Comparison of ENCODE assay signal across 37 cellular contexts in genomic region chr13:65368832-65369231, GRCh38.
"Had no signal": no experiment of that assay in that cellular context is flagged by ENCODE, and none has a peak within 500 bp of the region (broad histone marks: within the 10 kb centered on the region; RNA-seq: fewer than 3 reads in every experiment).

No MANE protein-coding gene starts in this region.

- H3K36me3 Mint-ChIP-seq: activated naive CD4-positive, alpha-beta T cell treated with anti-CD3 and anti-CD28 coated beads, Interleukin-2, amount 10 ng/mL, durations not matched to agents 7 days and 5 days; activated naive CD4-positive, alpha-beta T cell treated with anti-CD3 and anti-CD28 coated beads, Interleukin-2, amount 50 U/mL, for 24 hours; activated naive CD8-positive, alpha-beta T cell; activated naive CD8-positive, alpha-beta T cell treated with anti-CD3 and anti-CD28 coated beads for 36 hours; activated naive CD8-positive, alpha-beta T cell treated with anti-CD3 and anti-CD28 coated beads, Interleukin-2, amount 10 ng/mL, durations not matched to agents 7 days and 5 days; brain had no signal

- H3K4me1 ChIP-seq: ascending aorta, body of pancreas, breast epithelium had no signal

- H3K27me3 ChIP-seq: ascending aorta, body of pancreas, brain microvascular endothelial cell, breast epithelium, cardiac muscle cell had no signal

- H3K27ac ChIP-seq: ascending aorta, body of pancreas, brain microvascular endothelial cell, breast epithelium, cardiac muscle cell had no signal

- H3K27me3 Mint-ChIP-seq: activated naive CD4-positive, alpha-beta T cell treated with anti-CD3 and anti-CD28 coated beads, Interleukin-2, amount 10 ng/mL, durations not matched to agents 7 days and 5 days; activated naive CD4-positive, alpha-beta T cell treated with anti-CD3 and anti-CD28 coated beads, Interleukin-2, amount 50 U/mL, for 24 hours; activated naive CD8-positive, alpha-beta T cell; activated naive CD8-positive, alpha-beta T cell treated with anti-CD3 and anti-CD28 coated beads for 36 hours; activated naive CD8-positive, alpha-beta T cell treated with anti-CD3 and anti-CD28 coated beads, Interleukin-2, amount 10 ng/mL, durations not matched to agents 7 days and 5 days; activated naive CD8-positive, alpha-beta T cell treated with anti-CD3 and anti-CD28 coated beads, Interleukin-2, amount 50 U/mL, for 24 hours; activated T-cell treated with anti-CD3 and anti-CD28 coated beads, Interleukin-2, amount 50 U/mL, for 24 hours; activated T-helper 17 cell treated with anti-CD3 and anti-CD28 coated beads, Interleukin-2, amount 50 U/mL, for 72 hours; brain; central memory CD8-positive, alpha-beta T cell had no signal

- H3K4me1 Mint-ChIP-seq: activated naive CD4-positive, alpha-beta T cell treated with anti-CD3 and anti-CD28 coated beads, Interleukin-2, amount 10 ng/mL, durations not matched to agents 7 days and 5 days; activated naive CD4-positive, alpha-beta T cell treated with anti-CD3 and anti-CD28 coated beads, Interleukin-2, amount 50 U/mL, for 24 hours; activated naive CD8-positive, alpha-beta T cell treated with anti-CD3 and anti-CD28 coated beads for 36 hours; activated naive CD8-positive, alpha-beta T cell treated with anti-CD3 and anti-CD28 coated beads, Interleukin-2, amount 10 ng/mL, durations not matched to agents 7 days and 5 days; activated naive CD8-positive, alpha-beta T cell treated with anti-CD3 and anti-CD28 coated beads, Interleukin-2, amount 50 U/mL, for 24 hours; activated T-helper 17 cell treated with anti-CD3 and anti-CD28 coated beads, Interleukin-2, amount 50 U/mL, for 72 hours; brain; central memory CD8-positive, alpha-beta T cell had no signal

- H3K9me3 Mint-ChIP-seq: brain had no signal

- H3K4me3 Mint-ChIP-seq: activated naive CD4-positive, alpha-beta T cell treated with anti-CD3 and anti-CD28 coated beads for 36 hours; activated naive CD4-positive, alpha-beta T cell treated with anti-CD3 and anti-CD28 coated beads, Interleukin-2, amount 10 ng/mL, durations not matched to agents 7 days and 5 days; activated naive CD4-positive, alpha-beta T cell treated with anti-CD3 and anti-CD28 coated beads, Interleukin-2, amount 50 U/mL, for 24 hours; activated naive CD8-positive, alpha-beta T cell; activated naive CD8-positive, alpha-beta T cell treated with anti-CD3 and anti-CD28 coated beads for 36 hours; activated naive CD8-positive, alpha-beta T cell treated with anti-CD3 and anti-CD28 coated beads, Interleukin-2, amount 10 ng/mL, durations not matched to agents 7 days and 5 days; activated naive CD8-positive, alpha-beta T cell treated with anti-CD3 and anti-CD28 coated beads, Interleukin-2, amount 50 U/mL, for 24 hours; activated T-cell treated with anti-CD3 and anti-CD28 coated beads, Interleukin-2, amount 50 U/mL, for 24 hours; activated T-cell treated with anti-CD3 and anti-CD28 coated beads, Interleukin-2, amount 50 U/mL, for 4 hours; activated T-cell treated with anti-CD3 and anti-CD28 coated beads, Interleukin-2, amount 50 U/mL, for 72 hours; activated T-helper 1 cell treated with anti-CD3 and anti-CD28 coated beads, Interleukin-12 subunit alpha, Interleukin-12 subunit beta, Interleukin-2, Interleukin-4 antibody, amounts not matched to agents 30 ng/mL and 10 ng/mL and 1 ng/mL, durations not matched to agents 14 hours and 24 hours and 36 hours; activated T-helper 17 cell treated with anti-CD3 and anti-CD28 coated beads, Interleukin-2, amount 50 U/mL, for 72 hours; brain; central memory CD8-positive, alpha-beta T cell had no signal

- DNase-seq: activated effector memory CD4-positive, alpha-beta T cell treated with anti-CD3 and anti-CD28 coated beads, Interleukin-2, amount 50 U/mL, for 16 hours; activated effector memory CD4-positive, alpha-beta T cell treated with Interleukin-2 at 50 U/mL for 16 hours; activated gamma-delta T cell; activated gamma-delta T cell treated with Interleukin-2 at 50 U/mL for 16 hours; activated naive CD4-positive, alpha-beta T cell; activated naive CD4-positive, alpha-beta T cell treated with anti-CD3 and anti-CD28 coated beads for 36 hours; activated naive CD4-positive, alpha-beta T cell treated with anti-CD3 and anti-CD28 coated beads, Interleukin-2, amount 10 ng/mL, durations not matched to agents 7 days and 5 days; activated naive CD4-positive, alpha-beta T cell treated with anti-CD3 and anti-CD28 coated beads, Interleukin-2, amount 50 U/mL, for 16 hours; activated naive CD4-positive, alpha-beta T cell treated with Interleukin-2 at 50 U/mL for 16 hours; activated naive CD8-positive, alpha-beta T cell treated with anti-CD3 and anti-CD28 coated beads for 36 hours; activated naive CD8-positive, alpha-beta T cell treated with anti-CD3 and anti-CD28 coated beads, Interleukin-2, amount 10 ng/mL, durations not matched to agents 7 days and 5 days; activated naive CD8-positive, alpha-beta T cell treated with anti-CD3 and anti-CD28 coated beads, Interleukin-2, amount 50 U/mL, for 24 hours; activated T-cell treated with anti-CD3 and anti-CD28 coated beads, Interleukin-2, amount 50 U/mL, for 1 hour; activated T-cell treated with anti-CD3 and anti-CD28 coated beads, Interleukin-2, amount 50 U/mL, for 24 hours; activated T-cell treated with anti-CD3 and anti-CD28 coated beads, Interleukin-2, amount 50 U/mL, for 4 hours; activated T-cell treated with anti-CD3 and anti-CD28 coated beads, Interleukin-2, amount 50 U/mL, for 48 hours; activated T-cell treated with anti-CD3 and anti-CD28 coated beads, Interleukin-2, amount 50 U/mL, for 72 hours; amniotic stem cell; amygdala; anterior cingulate cortex; aorta; body of pancreas; brain microvascular endothelial cell; caudate nucleus; central memory CD4-positive, alpha-beta T cell; cerebellar nuclear complex had no signal

- H3K4me3 ChIP-seq: ascending aorta, body of pancreas, breast epithelium, cardiac muscle cell had no signal

- H3K27ac Mint-ChIP-seq: activated naive CD4-positive, alpha-beta T cell treated with anti-CD3 and anti-CD28 coated beads for 36 hours; activated naive CD4-positive, alpha-beta T cell treated with anti-CD3 and anti-CD28 coated beads, Interleukin-2, amount 10 ng/mL, durations not matched to agents 7 days and 5 days; activated naive CD4-positive, alpha-beta T cell treated with anti-CD3 and anti-CD28 coated beads, Interleukin-2, amount 50 U/mL, for 24 hours; activated naive CD4-positive, alpha-beta T cell treated with anti-CD3 and anti-CD28 coated beads, Interleukin-2, amount 50 U/mL, for 72 hours; activated naive CD8-positive, alpha-beta T cell; activated naive CD8-positive, alpha-beta T cell treated with anti-CD3 and anti-CD28 coated beads for 36 hours; activated naive CD8-positive, alpha-beta T cell treated with anti-CD3 and anti-CD28 coated beads, Interleukin-2, amount 10 ng/mL, durations not matched to agents 7 days and 5 days; activated naive CD8-positive, alpha-beta T cell treated with anti-CD3 and anti-CD28 coated beads, Interleukin-2, amount 50 U/mL, for 24 hours; activated T-cell treated with anti-CD3 and anti-CD28 coated beads, Interleukin-2, amount 50 U/mL, for 24 hours; activated T-cell treated with anti-CD3 and anti-CD28 coated beads, Interleukin-2, amount 50 U/mL, for 72 hours; activated T-helper 1 cell treated with anti-CD3 and anti-CD28 coated beads, Interleukin-12 subunit alpha, Interleukin-12 subunit beta, Interleukin-2, Interleukin-4 antibody, amounts not matched to agents 30 ng/mL and 10 ng/mL and 1 ng/mL, durations not matched to agents 14 hours and 24 hours and 36 hours; activated T-helper 17 cell treated with anti-CD3 and anti-CD28 coated beads, Interleukin-2, amount 50 U/mL, for 72 hours; activated T-helper 2 cell treated with anti-CD3 and anti-CD28 coated beads, Interferon-gamma antibody, Interleukin-2, Interleukin-4, amounts not matched to agents 10 μg/mL and 5 μg/mL and 100 μg/mL, durations not matched to agents 14 hours and 24 hours and 36 hours; brain had no signal

- H3K9me3 ChIP-seq: ascending aorta, body of pancreas, breast epithelium had no signal

- H3K36me3 ChIP-seq: ascending aorta, brain microvascular endothelial cell, breast epithelium, cardiac muscle cell had no signal
